15 cellular contexts compared by ENCODE assay signal in the genomic region with DNA sequence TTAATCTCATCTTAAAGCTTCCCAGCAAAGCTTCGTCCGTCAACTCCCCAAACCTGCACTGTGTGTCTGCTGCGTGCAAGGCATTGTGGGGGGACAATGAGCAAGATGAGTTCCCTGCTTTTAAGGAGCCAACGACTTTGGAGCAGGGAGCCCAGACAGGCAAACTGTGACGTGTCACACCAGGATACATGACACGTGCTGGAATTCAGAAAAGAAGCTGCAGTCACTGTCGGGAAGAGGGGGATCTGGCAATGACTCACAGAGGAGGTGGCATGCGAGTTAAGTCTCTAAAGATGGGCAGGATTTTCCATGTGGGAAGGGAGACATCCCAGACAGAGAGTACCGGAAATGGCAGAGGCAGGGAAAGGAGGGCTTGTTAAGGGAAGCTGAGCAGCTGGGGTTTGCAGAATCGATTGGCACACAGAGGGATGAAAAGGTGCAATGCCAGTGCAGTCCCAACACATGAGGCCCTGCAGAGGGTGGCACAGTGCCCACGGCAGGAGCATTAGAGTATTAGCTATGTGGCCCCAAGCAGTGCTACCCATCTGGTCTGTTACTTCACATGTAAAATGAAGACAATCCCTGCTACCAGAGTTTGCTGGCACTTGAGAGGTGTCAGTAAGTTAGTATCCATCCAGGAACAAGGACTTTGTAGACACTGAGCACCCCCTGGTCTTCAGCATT. TPM values are rescaled to one million over a fixed set of nuclear protein-coding genes. Genes with fewer than 3 reads are reported as not detected.
DNase-seq lines count a peak whose midpoint lies in the region; ATAC-seq and TF ChIP-seq lines count a peak whose summit lies in the region.
"Had no signal": no experiment of that assay in that cellular context is flagged by ENCODE, and none has a peak within 500 bp of the region (broad histone marks: within the 10 kb centered on the region; RNA-seq: fewer than 3 reads in every experiment).

No MANE protein-coding gene starts in this region.

- no peaks in the 10 kb centered on the region for H4K20me1 ChIP-seq in mammary epithelial cell (ENCODE audit: insufficient read depth, low read length)
- no peaks in the 10 kb centered on the region for H4K20me1 ChIP-seq in hepatocyte (ENCODE audit: insufficient read depth, poor library complexity, severe bottlenecking)

- H3K4me1 Mint-ChIP-seq in MCF 10A (ENCODE audit: insufficient read depth, unreplicated experiment) (no peaks in the 10 kb centered on the region), WTC11 (peaks cover 31% of the 10 kb centered on the region)

- H3K4me3 ChIP-seq in mammary epithelial cell (replicated peaks in 1 of 3; ENCODE audit: insufficient read depth in 1 of 3, low read depth in 2 of 3, low read length in 3 of 3): no peak overlapping the region
- H3K4me3 ChIP-seq in hepatocyte: no peak overlapping the region
- H3K4me3 ChIP-seq: upper lobe of left lung had no signal

- H3K27me3 Mint-ChIP-seq in MCF 10A (ENCODE audit: insufficient read depth, unreplicated experiment) (no peaks in the 10 kb centered on the region), WTC11 (ENCODE audit: low read depth) (no peaks in the 10 kb centered on the region)
- H3K27me3 Mint-ChIP-seq: activated naive CD8-positive, alpha-beta T cell had no signal

- no peaks in the 10 kb centered on the region for H3K27me3 ChIP-seq in mammary epithelial cell (ENCODE audit: insufficient read depth, low read length)
- H3K27me3 ChIP-seq in hepatocyte: no peaks in the 10 kb centered on the region
- H3K27me3 ChIP-seq: upper lobe of left lung had no signal

- 55% methylated on average over 11 of the region's 11 CpGs for WGBS in mammary epithelial cell (ENCODE audit: low coverage, missing lambda C conversion rate)
- WGBS in hepatocyte (ENCODE audit: low lambda C conversion rate, missing lambda C conversion rate): 69% methylated on average over 11 of the region's 11 CpGs

- H3K27ac Mint-ChIP-seq in MCF 10A (ENCODE audit: low read depth, unreplicated experiment): no peak overlapping the region
- peak overlapping the region; percentile 11 for H3K27ac Mint-ChIP-seq in WTC11
- H3K27ac Mint-ChIP-seq: activated naive CD8-positive, alpha-beta T cell had no signal

- peaks cover 14% of the 10 kb centered on the region for H3K79me2 ChIP-seq in mammary epithelial cell (ENCODE audit: insufficient read depth, low read length)
- peaks cover 26% of the 10 kb centered on the region for H3K79me2 ChIP-seq in hepatocyte

- CTCF ChIA-PET in MCF 10A (lab: Yijun Ruan, JAX): interaction anchor here (1.2 to 1.8 kb wide), 2 partner anchors 12 kb away, joined by 4 to 11 read pairs; no protein-coding TSS in a partner anchor
- CTCF ChIA-PET in mammary epithelial cell (lab: Charles Lee; ENCODE audit: low non-redundant PET): no interaction called here
- CTCF ChIA-PET in WTC11 (lab: Charles Lee): interaction anchor here (1.1 to 1.2 kb wide), 3 partner anchors 12 to 108 kb away, joined by 3 read pairs; no protein-coding TSS in a partner anchor

- intact Hi-C loops in MCF 10A (cut with micrococcal nuclease): no loop called here
- intact Hi-C loops in mammary epithelial cell (cut with micrococcal nuclease): no loop called here
- intact Hi-C loops in left ventricle myocardium superior (cut with micrococcal nuclease): no loop called here

- no peaks in the 10 kb centered on the region for H3K9me2 ChIP-seq in hepatocyte (replicated peaks; ENCODE audit: insufficient read depth)

- peaks cover 2% of the 10 kb centered on the region for H3K36me3 ChIP-seq in mammary epithelial cell (ENCODE audit: insufficient read depth, low read length)
- no peaks in the 10 kb centered on the region for H3K36me3 ChIP-seq in hepatocyte (replicated peaks; ENCODE audit: insufficient read depth, low read depth)

- H3K27ac ChIP-seq in mammary epithelial cell (ENCODE audit: insufficient read depth, low read depth, low read length) (no peak overlapping the region), hepatocyte (peak overlapping the region; percentile 32)
- H3K27ac ChIP-seq: upper lobe of left lung had no signal

- dilution Hi-C loops in mammary epithelial cell (cut with HindIII; ENCODE audit: low sequenced_read_pairs): no loop called here

- no peak overlapping the region for H3K9ac ChIP-seq in mammary epithelial cell (ENCODE audit: insufficient read depth, low read length)

- DNase-seq in MCF 10A (ENCODE audit: unreplicated experiment) (peak; percentile 9), mammary epithelial cell (no peak), WTC11 (ENCODE audit: low spot score) (no peak), hepatocyte (ENCODE audit: low spot score) (peak; percentile 58), NAMALWA (ENCODE audit: low spot score) (no peak), left ventricle myocardium superior (no peak)
- DNase-seq in stimulated activated CD4-positive, alpha-beta T cell treated with anti-CD3 and anti-CD28 coated beads, Interleukin-12 subunit alpha, Interleukin-12 subunit beta, amount 100 ng/mL, for 4 hours: no peak
- DNase-seq: ACHN, cortex of kidney, foreskin melanocyte, Kasumi-1, NCI-H2171, upper lobe of left lung had no signal

- H3K4me2 ChIP-seq in mammary epithelial cell (ENCODE audit: insufficient read depth, low read depth, low read length): no peak overlapping the region
- no peak overlapping the region for H3K4me2 ChIP-seq in hepatocyte

- peaks cover 14% of the 10 kb centered on the region for H3K9me3 Mint-ChIP-seq in MCF 10A (ENCODE audit: unreplicated experiment)
- H3K9me3 Mint-ChIP-seq in WTC11: peaks cover 21% of the 10 kb centered on the region

- POLR2A ChIA-PET in MCF 10A (lab: Yijun Ruan, JAX): no interaction called here
- POLR2A ChIA-PET in WTC11 (lab: Charles Lee): no interaction called here

- H3K4me1 ChIP-seq in mammary epithelial cell (ENCODE audit: insufficient read depth, low read length) (no peaks in the 10 kb centered on the region), hepatocyte (ENCODE audit: insufficient read depth) (peaks cover 18% of the 10 kb centered on the region)

- BruUV-seq in MCF 10A (replicated peaks; lab: Mats Ljungman, UMichigan) (no TSS peak), mammary epithelial cell (replicated peaks; lab: Mats Ljungman, UMichigan) (no TSS peak)

- no peak overlapping the region for H2AFZ ChIP-seq in mammary epithelial cell (ENCODE audit: low read depth, low read length)
- no peak overlapping the region for H2AFZ ChIP-seq in hepatocyte

- ATAC-seq in WTC11 (no peak), GM18873 (IDR thresholded peaks at IDR 0.05; ENCODE audit: low FRiP score, unreplicated experiment) (no peak), left ventricle myocardium superior (no peak)

- H3K9me3 ChIP-seq in mammary epithelial cell (replicated peaks; ENCODE audit: insufficient read depth, low read length) (peaks cover 3% of the 10 kb centered on the region), hepatocyte (ENCODE audit: low read depth) (no peaks in the 10 kb centered on the region)

- in situ Hi-C loops in mammary epithelial cell (cut with MboI; ENCODE audit: low sequenced_read_pairs in 2 of 2): no loop called here

- no peak overlapping the region for H3K4me3 Mint-ChIP-seq in MCF 10A (ENCODE audit: unreplicated experiment)
- H3K4me3 Mint-ChIP-seq in WTC11: no peak overlapping the region
- H3K4me3 Mint-ChIP-seq: activated naive CD8-positive, alpha-beta T cell had no signal

- TF ChIP-seq CTCF in MCF 10A (IDR thresholded peaks at IDR 0.05; ENCODE audit: unreplicated experiment): no peak
- no peak for TF ChIP-seq CTCF in mammary epithelial cell (conservative IDR thresholded peaks at IDR 0.05 in 1 of 2, IDR thresholded peaks at IDR 0.05 in 1 of 2; ENCODE audit: extremely low read depth in 1 of 2, insufficient read depth in 1 of 2, low read depth in 1 of 2, low read length in 2 of 2)
- TF ChIP-seq CTCF in WTC11 (IDR thresholded peaks at IDR 0.05): no peak
- no peak for TF ChIP-seq CTCF in hepatocyte (IDR thresholded peaks at IDR 0.05; ENCODE audit: poor library complexity)

- H3K36me3 Mint-ChIP-seq in MCF 10A (ENCODE audit: insufficient read depth, unreplicated experiment) (peaks cover 26% of the 10 kb centered on the region), WTC11 (peaks cover 29% of the 10 kb centered on the region)

TF ChIP-seq in WTC11, 78 proteins besides CTCF, POLR2A, EP300 and RAD21 (continues in another document):
- TF ChIP-seq ESRRA (CRISPR knock-in tag; IDR thresholded peaks at IDR 0.05; ENCODE audit: borderline replicate concordance) (no peak), SMAD3 (CRISPR knock-in tag; IDR thresholded peaks at IDR 0.05; ENCODE audit: borderline replicate concordance) (no peak), NFYB (CRISPR knock-in tag; conservative IDR thresholded peaks at IDR 0.05; ENCODE audit: low read depth) (no peak)
- TF ChIP-seq, protein P1, sequence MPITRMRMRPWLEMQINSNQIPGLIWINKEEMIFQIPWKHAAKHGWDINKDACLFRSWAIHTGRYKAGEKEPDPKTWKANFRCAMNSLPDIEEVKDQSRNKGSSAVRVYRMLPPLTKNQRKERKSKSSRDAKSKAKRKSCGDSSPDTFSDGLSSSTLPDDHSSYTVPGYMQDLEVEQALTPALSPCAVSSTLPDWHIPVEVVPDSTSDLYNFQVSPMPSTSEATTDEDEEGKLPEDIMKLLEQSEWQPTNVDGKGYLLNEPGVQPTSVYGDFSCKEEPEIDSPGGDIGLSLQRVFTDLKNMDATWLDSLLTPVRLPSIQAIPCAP (CRISPR knock-in tag; IDR thresholded peaks at IDR 0.05): no peak
- TF ChIP-seq, protein P2, sequence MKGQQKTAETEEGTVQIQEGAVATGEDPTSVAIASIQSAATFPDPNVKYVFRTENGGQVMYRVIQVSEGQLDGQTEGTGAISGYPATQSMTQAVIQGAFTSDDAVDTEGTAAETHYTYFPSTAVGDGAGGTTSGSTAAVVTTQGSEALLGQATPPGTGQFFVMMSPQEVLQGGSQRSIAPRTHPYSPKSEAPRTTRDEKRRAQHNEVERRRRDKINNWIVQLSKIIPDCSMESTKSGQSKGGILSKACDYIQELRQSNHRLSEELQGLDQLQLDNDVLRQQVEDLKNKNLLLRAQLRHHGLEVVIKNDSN (CRISPR knock-in tag; IDR thresholded peaks at IDR 0.05): no peak

RNA-seq across cellular contexts. Expression of a gene that starts 52.9 kb away (rescaled TPM):
- total RNA-seq in MCF 10A (2022) (43.9 and 50.6 TPM in 2 replicates), mammary epithelial cell (10 to 100 TPM; 51.3 to 62.8 TPM), WTC11 (2021) (46.9 to 53.1 TPM (median 49.3 TPM) in 3 replicates), hepatocyte (60.2 and 67.3 TPM in 2 replicates), left ventricle myocardium superior (99.1 TPM)
- polyA plus RNA-seq in mammary epithelial cell (28.8 TPM), hepatocyte (43.6 and 47.0 TPM in 2 replicates)
- 62.1 TPM for polyA minus RNA-seq in mammary epithelial cell

RNA-seq across cellular contexts. Expression of a gene that starts 53.4 kb away (rescaled TPM):
- 70.4 and 87.7 TPM in 2 replicates for total RNA-seq in MCF 10A (2022)
- total RNA-seq in mammary epithelial cell: 10 to 100 TPM; 27.0 to 85.4 TPM
- polyA plus RNA-seq in mammary epithelial cell: 7.0 TPM
- 41.3 TPM for polyA minus RNA-seq in mammary epithelial cell
- total RNA-seq in WTC11 (2021): 70.1 to 84.7 TPM (median 70.3 TPM) in 3 replicates
- total RNA-seq in hepatocyte: 15.6 and 22.0 TPM in 2 replicates
- polyA plus RNA-seq in hepatocyte: 10.1 and 11.1 TPM in 2 replicates
- 37.5 TPM for total RNA-seq in left ventricle myocardium superior

Comparison
In these comparisons a context has a peak if more than half of its experiments do, and no peak if none do; other contexts are left out.
1. DNase-seq: peak in MCF 10A (single experiment) and hepatocyte (single experiment); none in mammary epithelial cell (single experiment), WTC11 (single experiment), NAMALWA (single experiment), stimulated activated CD4-positive, alpha-beta T cell treated with anti-CD3 and anti-CD28 coated beads, Interleukin-12 subunit alpha, Interleukin-12 subunit beta, amount 100 ng/mL, for 4 hours (single experiment) and left ventricle myocardium superior (single experiment).